In genomic region chr7:106009511-106010226, GRCh38 we compare ENCODE assay signal across 8 cellular contexts. TPM values are rescaled to one million over a fixed set of nuclear protein-coding genes. Genes with fewer than 3 reads are reported as not detected.
A peak's percentile ranks its signal among the peaks of the same experiment; 100 is the strongest.
DNase-seq lines count a peak whose midpoint lies in the region; ATAC-seq and TF ChIP-seq lines count a peak whose summit lies in the region.

No MANE protein-coding gene starts in this region.

- H3K27ac ChIP-seq in OCI-LY3 (ENCODE audit: low read length): no peak overlapping the region

- no peaks in the 10 kb centered on the region for H3K36me3 ChIP-seq in OCI-LY3 (replicated peaks; ENCODE audit: low read depth, low read length)

- H3K27me3 Mint-ChIP-seq in natural killer cell (ENCODE audit: low read depth in 2 of 2): peaks cover 24 to 54% of the 10 kb centered on the region in 2 donors

- H4K20me1 ChIP-seq in OCI-LY3 (ENCODE audit: insufficient read depth, low read length): no peaks in the 10 kb centered on the region

- peak overlapping the region; percentile 36 for H3K4me3 ChIP-seq in OCI-LY3 (ENCODE audit: low read length)

- intact Hi-C loops in natural killer cell (cut with micrococcal nuclease): loop anchor here (1.0 to 5.0 kb wide), 6 partner anchors 132 to 357 kb away; partner anchors contain the start of gene ATXN7L1

- no peak overlapping the region for H3K27ac Mint-ChIP-seq in natural killer cell
- H3K27ac Mint-ChIP-seq in stimulated activated effector memory CD8-positive, alpha-beta T cell treated with anti-CD3 and anti-CD28 coated beads, Interleukin-12 subunit alpha, Interleukin-12 subunit beta, amount 100 ng/mL, for 72 hours: no peak overlapping the region

- peak; percentile 95 for DNase-seq in A172 (ENCODE audit: low spot score)
- DNase-seq in activated T-helper 1 cell treated with Interleukin-2 at 50 U/mL for 16 hours (ENCODE audit: low read depth): peak; percentile 72
- DNase-seq in fibroblast of gingiva (ENCODE audit: low read depth): peak; percentile 96
- DNase-seq in natural killer cell: peak; percentile 77
- peak; percentile 85 to 88 for DNase-seq in stimulated activated effector memory CD8-positive, alpha-beta T cell treated with anti-CD3 and anti-CD28 coated beads, Interleukin-12 subunit alpha, Interleukin-12 subunit beta, amount 100 ng/mL, for 72 hours (ENCODE audit: low spot score in 2 of 2)

- peaks cover 13% of the 10 kb centered on the region for H3K4me1 ChIP-seq in OCI-LY3 (ENCODE audit: low read length)

- H3K36me3 Mint-ChIP-seq in natural killer cell: no peaks in the 10 kb centered on the region
- H3K36me3 Mint-ChIP-seq in stimulated activated effector memory CD8-positive, alpha-beta T cell treated with anti-CD3 and anti-CD28 coated beads, Interleukin-12 subunit alpha, Interleukin-12 subunit beta, amount 100 ng/mL, for 72 hours: no peaks in the 10 kb centered on the region

- H3K9me3 Mint-ChIP-seq in natural killer cell: peaks cover 0 to 3% of the 10 kb centered on the region in 2 donors
- peaks cover 2% of the 10 kb centered on the region for H3K9me3 Mint-ChIP-seq in stimulated activated effector memory CD8-positive, alpha-beta T cell treated with anti-CD3 and anti-CD28 coated beads, Interleukin-12 subunit alpha, Interleukin-12 subunit beta, amount 100 ng/mL, for 72 hours

- no peak overlapping the region for H3K9ac ChIP-seq in OCI-LY3 (ENCODE audit: low read length)

- H3K79me2 ChIP-seq in OCI-LY3 (ENCODE audit: low read length): no peaks in the 10 kb centered on the region

- peak overlapping the region; percentile 75 for H3K4me2 ChIP-seq in OCI-LY3 (ENCODE audit: low read length)

- H3K4me3 Mint-ChIP-seq in natural killer cell: no peak overlapping the region
- H3K4me3 Mint-ChIP-seq in stimulated activated effector memory CD8-positive, alpha-beta T cell treated with anti-CD3 and anti-CD28 coated beads, Interleukin-12 subunit alpha, Interleukin-12 subunit beta, amount 100 ng/mL, for 72 hours: no peak overlapping the region

- peaks cover 17% of the 10 kb centered on the region; the same call in 1 of the 2 replicates for H3K27me3 ChIP-seq in OCI-LY3 (ENCODE audit: low read depth, low read length)

- peak; percentile 93 for TF ChIP-seq CTCF in OCI-LY3 (IDR thresholded peaks at IDR 0.05; ENCODE audit: low read depth, low read length)
- peak; percentile 93 for TF ChIP-seq CTCF in natural killer cell (IDR thresholded peaks at IDR 0.05)

- ATAC-seq in GM18868 (IDR thresholded peaks at IDR 0.05; ENCODE audit: unreplicated experiment) (peak; percentile 85), HG03565 (IDR thresholded peaks at IDR 0.05; ENCODE audit: unreplicated experiment) (peak; percentile 75), natural killer cell (peak; percentile 92 to 100 (median 99))
- peak; percentile 98 for ATAC-seq in stimulated activated effector memory CD8-positive, alpha-beta T cell treated with anti-CD3 and anti-CD28 coated beads, Interleukin-12 subunit alpha, Interleukin-12 subunit beta, amount 100 ng/mL, for 72 hours

- H3K9me3 ChIP-seq in OCI-LY3 (ENCODE audit: insufficient read depth, low read length): no peaks in the 10 kb centered on the region

- peaks cover 9 to 13% of the 10 kb centered on the region in 2 donors for H3K4me1 Mint-ChIP-seq in natural killer cell
- peaks cover 10% of the 10 kb centered on the region for H3K4me1 Mint-ChIP-seq in stimulated activated effector memory CD8-positive, alpha-beta T cell treated with anti-CD3 and anti-CD28 coated beads, Interleukin-12 subunit alpha, Interleukin-12 subunit beta, amount 100 ng/mL, for 72 hours

- no peak overlapping the region; the same call in 1 of the 2 replicates for H2AFZ ChIP-seq in OCI-LY3 (ENCODE audit: low read depth, low read length)

RNA-seq across cellular contexts. Expression of gene CDHR3, which starts 46.6 kb away (rescaled TPM):
- total RNA-seq in A172 (2014; rRNA removed; shearing (Covaris generic)): 0.10 and 0.14 TPM in 2 replicates
- 10 to 100 TPM in 2 of 3 donors, 1 to 10 TPM in 1; 9.2 to 12.4 (median 10.2) TPM for total RNA-seq in natural killer cell
